6 cellular contexts compared by ENCODE assay signal in the genomic region with DNA sequence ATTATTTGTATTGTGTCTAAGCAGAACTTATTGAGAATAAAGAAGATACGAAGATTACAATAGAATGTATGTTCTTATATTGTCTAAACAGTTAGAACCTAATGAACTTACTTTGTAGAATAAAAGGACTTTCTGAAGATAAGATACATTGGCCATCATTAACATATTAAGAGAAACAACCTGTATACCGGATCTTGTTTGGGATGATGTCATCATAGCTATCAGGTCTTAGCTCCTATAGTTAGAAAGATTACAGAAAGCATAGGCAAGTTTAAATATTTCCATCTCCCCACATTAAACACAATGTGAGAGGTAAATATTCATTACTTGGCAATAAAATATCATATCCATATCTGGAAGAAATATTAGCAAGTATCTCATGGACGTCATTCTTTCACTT.
"Had no signal": no experiment of that assay in that cellular context is flagged by ENCODE, and none has a peak within 500 bp of the region (broad histone marks: within the 10 kb centered on the region; RNA-seq: fewer than 3 reads in every experiment).

No MANE protein-coding gene starts in this region.

- H3K27me3 Mint-ChIP-seq: IgD-negative memory B cell had no signal

- H3K27ac ChIP-seq: HL-60 had no signal

- H3K36me3 Mint-ChIP-seq: IgD-negative memory B cell had no signal

- H3K4me3 ChIP-seq: K562 had no signal

- DNase-seq: IMR-90, KBM-7 had no signal

- FAIRE-seq: HTR-8/SVneo, K562 had no signal

- ATAC-seq: K562 had no signal

- H3K4me3 Mint-ChIP-seq: IgD-negative memory B cell had no signal

- H3K27ac Mint-ChIP-seq: IgD-negative memory B cell had no signal
